Comparison of ENCODE assay signal across 8 cellular contexts in genomic region chr6:43059168-43060033, GRCh38. TPM values are rescaled to one million over a fixed set of nuclear protein-coding genes. Genes with fewer than 3 reads are reported as not detected.
DNase-seq lines count a peak whose midpoint lies in the region; ATAC-seq and TF ChIP-seq lines count a peak whose summit lies in the region.

Gene KLC4 (plus strand): TSS chr6:43059631. CDS start chr6:43061336, 1,705 bp downstream.
Gene MRPL2 (minus strand): TSS chr6:43059434. CDS start chr6:43059381, 53 bp downstream.

- H3K4me3 Mint-ChIP-seq in activated CD4-positive, alpha-beta memory T cell treated with anti-CD3 and anti-CD28 coated beads, Interleukin-2, amount 10 ng/mL, durations not matched to agents 7 days and 5 days: peak within 1 kb of the TSS; percentile 86

- no peaks in the 10 kb centered on the region for H3K9me3 Mint-ChIP-seq in activated CD4-positive, alpha-beta memory T cell treated with anti-CD3 and anti-CD28 coated beads, Interleukin-2, amount 10 ng/mL, durations not matched to agents 7 days and 5 days

- H3K4me1 Mint-ChIP-seq in activated CD4-positive, alpha-beta memory T cell treated with anti-CD3 and anti-CD28 coated beads, Interleukin-2, amount 10 ng/mL, durations not matched to agents 7 days and 5 days: peaks cover 41% of the 10 kb centered on the region

- intact Hi-C loops in lower leg skin (cut with DNase I; ENCODE audit: low total_unique reads): no loop called here

- WGBS in lower leg skin, 2 donors: 1% methylated on average over 44 to 62 of the region's 64 CpGs

- H3K36me3 Mint-ChIP-seq in activated CD4-positive, alpha-beta memory T cell treated with anti-CD3 and anti-CD28 coated beads, Interleukin-2, amount 10 ng/mL, durations not matched to agents 7 days and 5 days (ENCODE audit: low read depth): peaks cover 17% of the 10 kb centered on the region

- ATAC-seq in GM19438 (IDR thresholded peaks at IDR 0.05; ENCODE audit: low read depth, unreplicated experiment) (peak; percentile 89), HG03575 (IDR thresholded peaks at IDR 0.05; ENCODE audit: extremely low read depth, insufficient number of reproducible peaks, low FRiP score, unreplicated experiment) (peak; percentile 80)

- peak within 1 kb of the TSS; percentile 88 for H3K27ac Mint-ChIP-seq in activated CD4-positive, alpha-beta memory T cell treated with anti-CD3 and anti-CD28 coated beads, Interleukin-2, amount 10 ng/mL, durations not matched to agents 7 days and 5 days

- TF ChIP-seq CTCF in lower leg skin (IDR thresholded peaks at IDR 0.05): no peak

- H3K27me3 Mint-ChIP-seq in activated CD4-positive, alpha-beta memory T cell treated with anti-CD3 and anti-CD28 coated beads, Interleukin-2, amount 10 ng/mL, durations not matched to agents 7 days and 5 days: no peaks in the 10 kb centered on the region

- CTCF ChIA-PET in activated CD4-positive, alpha-beta memory T cell treated with anti-CD3 and anti-CD28 coated beads, Interleukin-2, amount 10 ng/mL, durations not matched to agents 7 days and 5 days (lab: Charles Lee): interaction anchor here (0.6 to 1.4 kb wide), 5 partner anchors 38 to 130 kb away, joined by 3 to 4 read pairs (median 3); partner anchors contain the start of gene RRP36

- peak in 1 of 2 donors; percentile 49 for TF ChIP-seq POLR2A in lower leg skin (IDR thresholded peaks at IDR 0.05)

- peak; percentile 99 for DNase-seq in CD1c-positive myeloid dendritic cell (ENCODE audit: extremely low spot score)
- DNase-seq in NCI-H82 treated with DMSO at 0.1 percent for 48 hours (lab: John Stamatoyannopoulos, UW; ENCODE audit: unreplicated experiment): peak; percentile 99
- peak; percentile 99 for DNase-seq in activated CD4-positive, alpha-beta memory T cell treated with anti-CD3 and anti-CD28 coated beads, Interleukin-2, amount 10 ng/mL, durations not matched to agents 7 days and 5 days
- peak; percentile 99 for DNase-seq in ecto neural progenitor cell (ENCODE audit: low spot score)
- peak; percentile 99 to 100 for DNase-seq in lower leg skin (ENCODE audit: low spot score in 2 of 2)
- peak; percentile 97 for DNase-seq in stimulated activated CD4-positive, alpha-beta T cell treated with anti-CD3 and anti-CD28 coated beads, Interleukin-4, amount 100 ng/mL, for 48 hours (ENCODE audit: low read depth in 2 of 2)

- POLR2A ChIA-PET in activated CD4-positive, alpha-beta memory T cell treated with anti-CD3 and anti-CD28 coated beads, Interleukin-2, amount 10 ng/mL, durations not matched to agents 7 days and 5 days (lab: Charles Lee): interaction anchor here (0.9 to 2.9 kb wide), 12 partner anchors 9 to 277 kb away, joined by 3 to 15 read pairs (median 6); partner anchors contain the start of genes CNPY3, CUL9, KLHDC3 and MEA1

- H3K4me3 ChIP-seq in lower leg skin (ENCODE audit: low read depth, poor library complexity, severe bottlenecking): peak within 1 kb of the TSS; percentile 94

RNA-seq across cellular contexts. Expression of gene KLC4, which starts in this region (rescaled TPM):
- total RNA-seq in activated CD4-positive, alpha-beta memory T cell treated with anti-CD3 and anti-CD28 coated beads, Interleukin-2, amount 10 ng/mL, durations not matched to agents 7 days and 5 days: 10 to 100 TPM; 19.3 to 20.3 TPM
- total RNA-seq in lower leg skin: 10 to 100 TPM; 18.0 to 25.7 (median 21.3) TPM

RNA-seq across cellular contexts. Expression of gene MRPL2, which starts in this region (rescaled TPM):
- 10 to 100 TPM; 46.8 to 57.8 TPM for total RNA-seq in activated CD4-positive, alpha-beta memory T cell treated with anti-CD3 and anti-CD28 coated beads, Interleukin-2, amount 10 ng/mL, durations not matched to agents 7 days and 5 days
- 10 to 100 TPM; 19.0 to 37.9 (median 27.3) TPM for total RNA-seq in lower leg skin

Comparison
In these comparisons a context has a peak if more than half of its experiments do, and no peak if none do; other contexts are left out.
1. Peak in every context shown above with its lines: DNase-seq, ATAC-seq and H3K4me3 ChIP-seq.